8 cellular contexts compared by ENCODE assay signal in the genomic region with DNA sequence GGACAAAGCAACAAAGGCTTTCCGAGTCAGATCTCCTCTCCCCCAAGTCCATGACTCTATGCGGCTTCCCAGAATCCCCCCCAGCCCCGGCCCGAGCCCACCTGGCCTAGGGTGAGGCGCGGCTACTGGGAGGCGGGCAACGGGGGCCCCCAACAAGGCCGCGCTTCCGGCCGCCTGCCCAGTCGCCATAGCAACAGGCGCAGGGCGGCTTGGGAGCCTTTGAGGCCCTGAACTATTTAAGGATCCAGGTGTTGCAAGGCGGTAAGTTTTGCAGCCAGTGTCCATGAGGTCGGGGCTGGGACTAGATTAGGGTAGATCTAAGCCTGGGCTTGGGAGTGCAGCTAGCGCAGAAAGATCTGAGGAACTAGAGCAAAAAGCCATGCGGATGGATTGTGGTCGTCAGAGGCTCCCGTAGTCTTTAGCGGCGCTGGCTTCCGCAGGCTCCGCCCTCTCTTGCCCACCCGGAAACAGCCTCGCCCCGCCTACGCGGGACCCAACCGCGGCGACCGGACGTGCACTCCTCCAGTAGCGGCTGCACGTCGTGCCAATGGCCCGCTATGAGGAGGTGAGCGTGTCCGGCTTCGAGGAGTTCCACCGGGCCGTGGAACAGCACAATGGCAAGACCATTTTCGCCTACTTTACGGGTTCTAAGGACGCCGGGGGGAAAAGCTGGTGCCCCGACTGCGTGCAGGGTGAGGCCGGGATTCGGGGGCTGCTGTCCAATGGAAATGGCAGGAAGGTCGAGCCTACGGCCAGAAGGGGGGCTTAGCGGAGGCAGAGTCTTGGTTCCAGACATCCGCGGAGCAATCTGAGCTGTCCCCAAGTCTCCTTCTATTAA. TPM values are rescaled to one million over a fixed set of nuclear protein-coding genes. Genes with fewer than 3 reads are reported as not detected.
DNase-seq lines count a peak whose midpoint lies in the region; ATAC-seq and TF ChIP-seq lines count a peak whose summit lies in the region.

A gene (minus strand): TSS at position 176 of the 838 bp plus-strand sequence. CDS start 5,608 bp downstream, outside the sequence.
A gene (plus strand): TSS at position 525 of the 838 bp plus-strand sequence. CDS start 23 bp downstream, at position 548.

- peak within 1 kb of the TSS; percentile 98 for H3K27ac Mint-ChIP-seq in activated T-helper 17 cell treated with anti-CD3 and anti-CD28 coated beads, Interleukin-2, amount 50 U/mL, for 72 hours
- peak within 1 kb of the TSS; percentile 99 to 100 (median 99) for H3K27ac Mint-ChIP-seq in nephron

- peaks cover 42% of the 10 kb centered on the region for H3F3A ChIP-seq in GM23248 (ENCODE audit: insufficient read depth)

- H2AFZ ChIP-seq in GM23248 = peak within 1 kb of the TSS; percentile 89

- no peak for TF ChIP-seq CTCF in LNCaP clone FGC (IDR thresholded peaks at IDR 0.05; ENCODE audit: control insufficient read depth, extremely low read depth, insufficient read depth)
- TF ChIP-seq CTCF in RWPE2 (IDR thresholded peaks at IDR 0.05; ENCODE audit: poor library complexity, severe bottlenecking) = no peak
- TF ChIP-seq CTCF in nephron (IDR thresholded peaks at IDR 0.05; ENCODE audit: unreplicated experiment in 3 of 3) = no peak

- H3K27ac ChIP-seq in GM23248 (peak within 1 kb of the TSS; percentile 81), RWPE2 (ENCODE audit: poor library complexity, severe bottlenecking) (peak within 1 kb of the TSS; percentile 94)

- H4K20me1 ChIP-seq in GM23248 (ENCODE audit: insufficient read depth) = peaks cover 10% of the 10 kb centered on the region; the same call in 1 of the 2 replicates

- H3K9me3 Mint-ChIP-seq in activated T-helper 17 cell treated with anti-CD3 and anti-CD28 coated beads, Interleukin-2, amount 50 U/mL, for 72 hours = no peaks in the 10 kb centered on the region
- no peaks in the 10 kb centered on the region for H3K9me3 Mint-ChIP-seq in nephron

- H3K36me3 ChIP-seq in GM23248 (ENCODE audit: low read depth) (peaks cover 20% of the 10 kb centered on the region; the same call in 1 of the 2 replicates), RWPE2 (ENCODE audit: low read depth) (peaks cover 43% of the 10 kb centered on the region)

- H3K36me3 Mint-ChIP-seq in activated T-helper 17 cell treated with anti-CD3 and anti-CD28 coated beads, Interleukin-2, amount 50 U/mL, for 72 hours (ENCODE audit: low read depth) = peaks cover 54% of the 10 kb centered on the region
- peaks cover 15% of the 10 kb centered on the region for H3K36me3 Mint-ChIP-seq in nephron (ENCODE audit: low read depth)

- peak within 1 kb of the TSS; percentile 99 for H3K4me3 Mint-ChIP-seq in activated T-helper 17 cell treated with anti-CD3 and anti-CD28 coated beads, Interleukin-2, amount 50 U/mL, for 72 hours
- peak within 1 kb of the TSS; percentile 95 to 98 (median 96) for H3K4me3 Mint-ChIP-seq in nephron

- 1% methylated on average over 51 to 54 of the region's 57 CpGs for WGBS in GM23248 (ENCODE audit: low coverage in 1 of 2, low lambda C conversion rate in 2 of 2, missing lambda C conversion rate in 2 of 2), 2 experiments

- peak within 1 kb of the TSS; percentile 91 for H3K4me3 ChIP-seq in GM23248
- H3K4me3 ChIP-seq in LNCaP clone FGC (ENCODE audit: low read depth, low read length) = peak within 1 kb of the TSS; percentile 93
- peak within 1 kb of the TSS; percentile 64 for H3K4me3 ChIP-seq in RWPE2 (ENCODE audit: severe bottlenecking)

- H3K9me3 ChIP-seq in GM23248 (ENCODE audit: low read depth) = no peaks in the 10 kb centered on the region
- H3K9me3 ChIP-seq in RWPE2 (ENCODE audit: severe bottlenecking) = no peaks in the 10 kb centered on the region

- H3K9ac ChIP-seq in GM23248 = peak within 1 kb of the TSS; percentile 88

- peaks cover 90% of the 10 kb centered on the region for H3K79me2 ChIP-seq in GM23248 (ENCODE audit: insufficient read depth)

- H3K27me3 ChIP-seq in GM23248 (replicated peaks; ENCODE audit: insufficient read depth) (no peaks in the 10 kb centered on the region), RWPE2 (ENCODE audit: insufficient read depth, poor library complexity, severe bottlenecking) (no peaks in the 10 kb centered on the region)

- H3K9me2 ChIP-seq in GM23248 (ENCODE audit: insufficient read depth) = no peaks in the 10 kb centered on the region

- H3K4me2 ChIP-seq in GM23248 (ENCODE audit: unreplicated experiment) = peak within 1 kb of the TSS; percentile 89

- H3K4me1 Mint-ChIP-seq in activated T-helper 17 cell treated with anti-CD3 and anti-CD28 coated beads, Interleukin-2, amount 50 U/mL, for 72 hours = peaks cover 36% of the 10 kb centered on the region
- H3K4me1 Mint-ChIP-seq in nephron = peaks cover 26% of the 10 kb centered on the region

- DNase-seq in Daoy (ENCODE audit: low read depth) (peak; percentile 96), GM23248 (peak; percentile 96), LNCaP clone FGC (ENCODE audit: low read depth) (peak; percentile 56), RWPE2 (ENCODE audit: low spot score) (peak; percentile 91), fibroblast of peridontal ligament (ENCODE audit: extremely low read depth) (peak; percentile 87)
- DNase-seq in stimulated activated naive CD8-positive, alpha-beta T cell treated with anti-CD3 and anti-CD28 coated beads, Interleukin-15, Interleukin-2, amounts not matched to agents 100 U/mL and 50 U/mL, for 24 hours = peak; percentile 97

- H3K4me1 ChIP-seq in GM23248 (ENCODE audit: insufficient read depth) (peaks cover 35% of the 10 kb centered on the region), RWPE2 (ENCODE audit: insufficient read depth, poor library complexity, severe bottlenecking) (peaks cover 38% of the 10 kb centered on the region)

- in situ Hi-C loops in GM23248 (cut with MboI) = no loop called here

- no peaks in the 10 kb centered on the region for H3K27me3 Mint-ChIP-seq in activated T-helper 17 cell treated with anti-CD3 and anti-CD28 coated beads, Interleukin-2, amount 50 U/mL, for 72 hours
- H3K27me3 Mint-ChIP-seq in nephron (ENCODE audit: low read depth) = no peaks in the 10 kb centered on the region

- ATAC-seq in RWPE2 (ENCODE audit: low read depth) = peak; percentile 75
- ATAC-seq in activated T-helper 17 cell treated with anti-CD3 and anti-CD28 coated beads, Interleukin-2, amount 50 U/mL, for 72 hours (replicated peaks) = peak; percentile 85
- peak; percentile 92 for ATAC-seq in stimulated activated naive CD8-positive, alpha-beta T cell treated with anti-CD3 and anti-CD28 coated beads, Interleukin-15, Interleukin-2, amounts not matched to agents 100 U/mL and 50 U/mL, for 24 hours

RNA-seq across cellular contexts. Expression of the first gene that starts in this region (rescaled TPM):
- 16.1 and 18.4 TPM in 2 replicates for total RNA-seq in Daoy (2014; rRNA removed; shearing (Covaris generic))
- total RNA-seq in GM23248 (2014; rRNA removed; shearing (Covaris generic)) = 14.2 and 20.5 TPM in 2 replicates
- 5.8 and 6.9 TPM in 2 replicates for polyA plus RNA-seq in GM23248 (2016; fragmentation: Nextera tagmentation; extraction: Ambion mirVana)
- total RNA-seq in activated T-helper 17 cell treated with anti-CD3 and anti-CD28 coated beads, Interleukin-2, amount 50 U/mL, for 72 hours = 10 to 100 TPM; 17.6 to 24.2 TPM

RNA-seq across cellular contexts. Expression of the second gene that starts in this region (rescaled TPM):
- 258 and 269 TPM in 2 replicates for total RNA-seq in Daoy (2014; rRNA removed; shearing (Covaris generic))
- total RNA-seq in GM23248 (2014; rRNA removed; shearing (Covaris generic)) = 112 and 152 TPM in 2 replicates
- polyA plus RNA-seq in GM23248 (2016; fragmentation: Nextera tagmentation; extraction: Ambion mirVana) = 630 and 673 TPM in 2 replicates
- total RNA-seq in activated T-helper 17 cell treated with anti-CD3 and anti-CD28 coated beads, Interleukin-2, amount 50 U/mL, for 72 hours = 100 to 1,000 TPM; 114 to 160 TPM

Comparison
In these comparisons a context has a peak if more than half of its experiments do, and no peak if none do; other contexts are left out.
1. Peak in every context shown above with its lines: DNase-seq, ATAC-seq, H3K4me3 ChIP-seq and H3K27ac ChIP-seq.